In genomic region chr7:3346082-3346481, GRCh38 we compare ENCODE assay signal across 21 cellular contexts. TPM values are rescaled to one million over a fixed set of nuclear protein-coding genes. Genes with fewer than 3 reads are reported as not detected.
DNase-seq lines count a peak whose midpoint lies in the region; ATAC-seq and TF ChIP-seq lines count a peak whose summit lies in the region.
"Had no signal": no experiment of that assay in that cellular context is flagged by ENCODE, and none has a peak within 500 bp of the region (broad histone marks: within the 10 kb centered on the region; RNA-seq: fewer than 3 reads in every experiment).

No MANE protein-coding gene starts in this region.

- H3K14ac ChIP-seq in neuronal stem cell (ENCODE audit: low read length): no peak overlapping the region

- H3F3A ChIP-seq in GM23338 (replicated peaks; ENCODE audit: low read depth) (no peaks in the 10 kb centered on the region), OCI-LY1 (ENCODE audit: insufficient read depth, low read length) (no peaks in the 10 kb centered on the region)

- H3K27me3 ChIP-seq in GM23338 (ENCODE audit: insufficient read depth) (no peaks in the 10 kb centered on the region), OCI-LY1 (ENCODE audit: insufficient read depth, low read length) (no peaks in the 10 kb centered on the region), neuronal stem cell (ENCODE audit: control insufficient read depth in 3 of 3, insufficient read depth in 3 of 3, low read depth in 1 of 3, low read length in 3 of 3) (no peaks in the 10 kb centered on the region)
- H3K27me3 ChIP-seq: BLaER1 had no signal

- H3K9me3 Mint-ChIP-seq in GM23338 (no peaks in the 10 kb centered on the region), WTC11 (no peaks in the 10 kb centered on the region)
- no peaks in the 10 kb centered on the region for H3K9me3 Mint-ChIP-seq in activated naive CD8-positive, alpha-beta T cell treated with anti-CD3 and anti-CD28 coated beads for 36 hours
- H3K9me3 Mint-ChIP-seq: CD8-positive, alpha-beta T cell had no signal

- H3K27ac ChIP-seq in GM23338 (ENCODE audit: low read depth): no peak overlapping the region
- peak overlapping the region; percentile 20 for H3K27ac ChIP-seq in OCI-LY1 (ENCODE audit: low read depth, low read length, poor library complexity, severe bottlenecking)
- H3K27ac ChIP-seq in neuronal stem cell (replicated peaks; ENCODE audit: low read length): no peak overlapping the region
- H3K27ac ChIP-seq: 22Rv1, BLaER1, C4-2B had no signal

- H3K4me1 ChIP-seq in GM23338 (ENCODE audit: insufficient read depth) (no peaks in the 10 kb centered on the region), OCI-LY1 (ENCODE audit: insufficient read depth, low read length, severe bottlenecking) (peaks cover 17% of the 10 kb centered on the region), neuronal stem cell (ENCODE audit: control insufficient read depth in 2 of 2, insufficient read depth in 1 of 2, low read depth in 1 of 2, low read length in 2 of 2) (no peaks in the 10 kb centered on the region)
- H3K4me1 ChIP-seq: Caco-2, HAP-1 had no signal

- H3K18ac ChIP-seq in neuronal stem cell (ENCODE audit: low read length): peak overlapping the region; percentile 27

- H3K9me3 ChIP-seq in OCI-LY1 (ENCODE audit: low read length) (no peaks in the 10 kb centered on the region), neuronal stem cell (replicated peaks in 1 of 2; ENCODE audit: control insufficient read depth in 2 of 2, insufficient read depth in 1 of 2, low read depth in 1 of 2, low read length in 2 of 2) (peaks cover 0 to 3% of the 10 kb centered on the region in 2 donors)
- H3K9me3 ChIP-seq: BLaER1, Caco-2, HAP-1 had no signal

- H3K4ac ChIP-seq in neuronal stem cell (ENCODE audit: low read length): no peak overlapping the region

- H3K4me3 ChIP-seq in GM23338 (no peak overlapping the region), OCI-LY1 (ENCODE audit: low read depth, low read length, poor library complexity, severe bottlenecking) (no peak overlapping the region), neuronal stem cell (ENCODE audit: low read length in 2 of 2) (no peak overlapping the region)
- H3K4me3 ChIP-seq: BLaER1, GM12878, HAP-1 had no signal

- H2BK12ac ChIP-seq in neuronal stem cell (ENCODE audit: low read length): no peak overlapping the region

- H2AFZ ChIP-seq in GM23338: no peak overlapping the region
- no peak overlapping the region for H2AFZ ChIP-seq in OCI-LY1 (ENCODE audit: low read length)
- H2AFZ ChIP-seq in neuronal stem cell (ENCODE audit: low read length): no peak overlapping the region

- no CpG with 5 or more reads among the region's 6 CpGs for WGBS in neuronal stem cell (ENCODE audit: extremely low coverage in 2 of 2, insufficient read length in 2 of 2, insufficient replicate concordance in 1 of 2), 2 donors

- H3K79me1 ChIP-seq in neuronal stem cell (ENCODE audit: low read depth, low read length): no peaks in the 10 kb centered on the region

- H3K4me2 ChIP-seq in GM23338 (no peak overlapping the region), OCI-LY1 (ENCODE audit: low read length) (peak overlapping the region; percentile 34; the same call in 1 of the 2 replicates), neuronal stem cell (ENCODE audit: insufficient read depth, low read length, poor library complexity, severe bottlenecking) (no peak overlapping the region)
- H3K4me2 ChIP-seq: BLaER1 had no signal

- no peak overlapping the region for H3K23ac ChIP-seq in neuronal stem cell (ENCODE audit: low read depth, low read length, poor library complexity)

- H4K91ac ChIP-seq in neuronal stem cell (ENCODE audit: low read depth, low read length, poor library complexity): no peak overlapping the region

- H3K36me3 ChIP-seq in GM23338 (ENCODE audit: insufficient read depth) (no peaks in the 10 kb centered on the region), OCI-LY1 (ENCODE audit: insufficient read depth, low read length) (no peaks in the 10 kb centered on the region; the same call in 1 of the 2 replicates), neuronal stem cell (replicated peaks in 1 of 2; ENCODE audit: control insufficient read depth in 2 of 2, insufficient read depth in 2 of 2, low read length in 2 of 2) (no peaks in the 10 kb centered on the region)
- H3K36me3 ChIP-seq: BLaER1, HAP-1 had no signal

- H4K20me1 ChIP-seq in GM23338 (replicated peaks; ENCODE audit: insufficient read depth) (no peaks in the 10 kb centered on the region), OCI-LY1 (ENCODE audit: insufficient read depth, low read length) (no peaks in the 10 kb centered on the region)
- H4K20me1 ChIP-seq: BLaER1 had no signal

- H3K4me1 Mint-ChIP-seq in GM23338 (peaks cover 3% of the 10 kb centered on the region; the same call in 2 of the 3 replicates), WTC11 (no peaks in the 10 kb centered on the region)
- H3K4me1 Mint-ChIP-seq in activated naive CD8-positive, alpha-beta T cell treated with anti-CD3 and anti-CD28 coated beads for 36 hours: no peaks in the 10 kb centered on the region
- H3K4me1 Mint-ChIP-seq: B cell; CD4-positive, CD25-positive, alpha-beta regulatory T cell had no signal

- no peak overlapping the region for H2BK5ac ChIP-seq in neuronal stem cell (ENCODE audit: low read length)

- H2BK15ac ChIP-seq in neuronal stem cell (ENCODE audit: low read length): no peak overlapping the region

- no peak overlapping the region for H2AK5ac ChIP-seq in neuronal stem cell (ENCODE audit: low read depth, low read length)

- H3K79me2 ChIP-seq in GM23338 (replicated peaks; ENCODE audit: insufficient read depth): no peaks in the 10 kb centered on the region
- H3K79me2 ChIP-seq in OCI-LY1 (ENCODE audit: insufficient read depth, low read length): peaks cover 9% of the 10 kb centered on the region; the same call in 1 of the 2 replicates

- CTCF ChIA-PET in WTC11 (lab: Charles Lee): interaction anchor here (1.0 kb wide), 1 partner anchor 54 kb away, joined by 4 read pairs; no protein-coding TSS in a partner anchor

- no peak overlapping the region for H4K8ac ChIP-seq in neuronal stem cell (ENCODE audit: low read depth, low read length)

- POLR2A ChIA-PET in WTC11 (lab: Charles Lee): interaction anchor here (0.9 kb wide), 1 partner anchor 19 kb away, joined by 3 read pairs; no protein-coding TSS in a partner anchor

- H3K9me2 ChIP-seq in GM23338 (ENCODE audit: insufficient read depth): no peaks in the 10 kb centered on the region
- H3K9me2 ChIP-seq in OCI-LY1 (ENCODE audit: low read depth, low read length): no peaks in the 10 kb centered on the region

- no peak for DNase-seq in GM23338 (ENCODE audit: low spot score)
- DNase-seq in WTC11 (ENCODE audit: low spot score): no peak
- no peak for DNase-seq in neuronal stem cell (ENCODE audit: low spot score)
- no peak for DNase-seq in GF-D8 (lab: John Stamatoyannopoulos, UW)
- no peak for DNase-seq in activated naive CD8-positive, alpha-beta T cell treated with anti-CD3 and anti-CD28 coated beads for 36 hours
- no peak for DNase-seq in NK-92 treated with Interleukin-12 subunit alpha and Interleukin-12 subunit beta, amount 100 ng/mL, for 24 hours (lab: John Stamatoyannopoulos, UW)
- DNase-seq: Caco-2; CD4-positive, CD25-positive, alpha-beta regulatory T cell; CD8-positive, alpha-beta T cell; DMS153; DND-41; GOT3; HFFc6 had no signal

- no peak overlapping the region for H3K4me3 Mint-ChIP-seq in GM23338
- H3K4me3 Mint-ChIP-seq in WTC11: no peak overlapping the region
- no peak overlapping the region for H3K4me3 Mint-ChIP-seq in activated naive CD8-positive, alpha-beta T cell treated with anti-CD3 and anti-CD28 coated beads for 36 hours
- H3K4me3 Mint-ChIP-seq: B cell; CD4-positive, CD25-positive, alpha-beta regulatory T cell; CD8-positive, alpha-beta T cell; HFFc6 had no signal

- H3K27me3 Mint-ChIP-seq in GM23338 (ENCODE audit: insufficient read depth, low read depth, poor library complexity) (no peaks in the 10 kb centered on the region), WTC11 (ENCODE audit: low read depth) (no peaks in the 10 kb centered on the region)
- peaks cover 6% of the 10 kb centered on the region for H3K27me3 Mint-ChIP-seq in activated naive CD8-positive, alpha-beta T cell treated with anti-CD3 and anti-CD28 coated beads for 36 hours

- H2BK120ac ChIP-seq in neuronal stem cell (ENCODE audit: low read depth, low read length): no peak overlapping the region

- no peak overlapping the region; the same call in 1 of the 2 replicates for H3K9ac ChIP-seq in OCI-LY1 (ENCODE audit: low read length)
- H3K9ac ChIP-seq in neuronal stem cell (ENCODE audit: low read depth, low read length, poor library complexity): no peak overlapping the region
- H3K9ac ChIP-seq: BLaER1 had no signal

- ATAC-seq in GM23338: no peak
- ATAC-seq in WTC11: no peak
- no peak for ATAC-seq in HG03196 (IDR thresholded peaks at IDR 0.05; ENCODE audit: unreplicated experiment)
- ATAC-seq: CD8-positive, alpha-beta T cell; GM12878 had no signal

- TF ChIP-seq CTCF in GM23338 (conservative IDR thresholded peaks at IDR 0.05; ENCODE audit: low read depth in 2 of 2) (no peak), OCI-LY1 (IDR thresholded peaks at IDR 0.05; ENCODE audit: low read length) (no peak), WTC11 (IDR thresholded peaks at IDR 0.05) (no peak)

- H3K36me3 Mint-ChIP-seq in GM23338 (ENCODE audit: low read depth) (no peaks in the 10 kb centered on the region), WTC11 (no peaks in the 10 kb centered on the region)
- H3K36me3 Mint-ChIP-seq in activated naive CD8-positive, alpha-beta T cell treated with anti-CD3 and anti-CD28 coated beads for 36 hours: no peaks in the 10 kb centered on the region
- H3K36me3 Mint-ChIP-seq: CD4-positive, CD25-positive, alpha-beta regulatory T cell; CD8-positive, alpha-beta T cell had no signal

- H3K27ac Mint-ChIP-seq in GM23338 (peak overlapping the region; percentile 10), WTC11 (0 out of 2 replicates have a peak overlapping the region, but pooled peaks have one; percentile 23)
- no peak overlapping the region for H3K27ac Mint-ChIP-seq in activated naive CD8-positive, alpha-beta T cell treated with anti-CD3 and anti-CD28 coated beads for 36 hours
- H3K27ac Mint-ChIP-seq: B cell; CD4-positive, CD25-positive, alpha-beta regulatory T cell; CD8-positive, alpha-beta T cell; HFFc6 had no signal

TF ChIP-seq in GM23338, 12 proteins besides CTCF, POLR2A, EP300 and RAD21 (continues in another document):
- TF ChIP-seq EZH2 (IDR thresholded peaks at IDR 0.05; ENCODE audit: low read depth, unreplicated experiment): no peak

TF ChIP-seq in WTC11, 78 proteins besides CTCF, POLR2A, EP300 and RAD21 (continues in another document):
- TF ChIP-seq ZNF219 (CRISPR knock-in tag; IDR thresholded peaks at IDR 0.05; ENCODE audit: borderline replicate concordance): no peak
- no peak for TF ChIP-seq SOX15 (CRISPR knock-in tag; IDR thresholded peaks at IDR 0.05)
- no peak for TF ChIP-seq IRF2 (CRISPR knock-in tag; IDR thresholded peaks at IDR 0.05; ENCODE audit: borderline replicate concordance, low read depth)
- TF ChIP-seq CREM (CRISPR knock-in tag; IDR thresholded peaks at IDR 0.05): no peak

RNA-seq across cellular contexts. Expression of gene SDK1, which starts 45.0 kb away (rescaled TPM):
- 5.1 and 10.0 TPM in 2 replicates for total RNA-seq in GM23338 (2014; rRNA removed; shearing (Covaris generic))
- polyA plus RNA-seq in GM23338 (2016; fragmentation: Nextera tagmentation; extraction: Ambion mirVana): 2.1 and 2.2 TPM in 2 replicates
- total RNA-seq in WTC11 (2021): 9.3 to 10.5 TPM (median 10.0 TPM) in 3 replicates
- 3.0 TPM for polyA plus RNA-seq in neuronal stem cell (2013, experiment 1 of 2)
- 2.9 TPM for polyA plus RNA-seq in neuronal stem cell (2013, experiment 2 of 2)
- under 1 TPM; 0.49 to 0.54 TPM for total RNA-seq in activated naive CD8-positive, alpha-beta T cell treated with anti-CD3 and anti-CD28 coated beads for 36 hours
- total RNA-seq: HFFc6 had no signal
- polyA plus RNA-seq: CD4-positive, CD25-positive, alpha-beta regulatory T cell had no signal
